ENCODE assay signal across 1 cellular context in genomic region chr7:130489140-130489967, GRCh38.
TF ChIP-seq lines count a peak whose summit lies in the region.

No MANE protein-coding gene starts in this region.

TF ChIP-seq in SK-N-SH, 30 proteins besides CTCF, POLR2A, EP300 and RAD21 (continued from another document):
- TF ChIP-seq, protein P1, sequence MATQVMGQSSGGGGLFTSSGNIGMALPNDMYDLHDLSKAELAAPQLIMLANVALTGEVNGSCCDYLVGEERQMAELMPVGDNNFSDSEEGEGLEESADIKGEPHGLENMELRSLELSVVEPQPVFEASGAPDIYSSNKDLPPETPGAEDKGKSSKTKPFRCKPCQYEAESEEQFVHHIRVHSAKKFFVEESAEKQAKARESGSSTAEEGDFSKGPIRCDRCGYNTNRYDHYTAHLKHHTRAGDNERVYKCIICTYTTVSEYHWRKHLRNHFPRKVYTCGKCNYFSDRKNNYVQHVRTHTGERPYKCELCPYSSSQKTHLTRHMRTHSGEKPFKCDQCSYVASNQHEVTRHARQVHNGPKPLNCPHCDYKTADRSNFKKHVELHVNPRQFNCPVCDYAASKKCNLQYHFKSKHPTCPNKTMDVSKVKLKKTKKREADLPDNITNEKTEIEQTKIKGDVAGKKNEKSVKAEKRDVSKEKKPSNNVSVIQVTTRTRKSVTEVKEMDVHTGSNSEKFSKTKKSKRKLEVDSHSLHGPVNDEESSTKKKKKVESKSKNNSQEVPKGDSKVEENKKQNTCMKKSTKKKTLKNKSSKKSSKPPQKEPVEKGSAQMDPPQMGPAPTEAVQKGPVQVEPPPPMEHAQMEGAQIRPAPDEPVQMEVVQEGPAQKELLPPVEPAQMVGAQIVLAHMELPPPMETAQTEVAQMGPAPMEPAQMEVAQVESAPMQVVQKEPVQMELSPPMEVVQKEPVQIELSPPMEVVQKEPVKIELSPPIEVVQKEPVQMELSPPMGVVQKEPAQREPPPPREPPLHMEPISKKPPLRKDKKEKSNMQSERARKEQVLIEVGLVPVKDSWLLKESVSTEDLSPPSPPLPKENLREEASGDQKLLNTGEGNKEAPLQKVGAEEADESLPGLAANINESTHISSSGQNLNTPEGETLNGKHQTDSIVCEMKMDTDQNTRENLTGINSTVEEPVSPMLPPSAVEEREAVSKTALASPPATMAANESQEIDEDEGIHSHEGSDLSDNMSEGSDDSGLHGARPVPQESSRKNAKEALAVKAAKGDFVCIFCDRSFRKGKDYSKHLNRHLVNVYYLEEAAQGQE (IDR thresholded peaks at IDR 0.05; ENCODE audit: low read depth, low read length) = no peak
- no peak for TF ChIP-seq GATA2 (CRISPR knock-in tag; IDR thresholded peaks at IDR 0.05)
- TF ChIP-seq MXI1 (IDR thresholded peaks at IDR 0.05; ENCODE audit: low read depth, low read length) = no peak
- TF ChIP-seq PBX3 (IDR thresholded peaks at IDR 0.05) = peak; percentile 94
- TF ChIP-seq YY1 (IDR thresholded peaks at IDR 0.05; ENCODE audit: low read depth) = peak; percentile 28; the same call in 1 of the 2 replicates
- TF ChIP-seq USF2 (IDR thresholded peaks at IDR 0.05; ENCODE audit: borderline replicate concordance, low read depth, low read length) = no peak
- TF ChIP-seq FOSL2 (IDR thresholded peaks at IDR 0.05; ENCODE audit: borderline replicate concordance, low read depth) = peak; percentile 91
- TF ChIP-seq FOXM1 (IDR thresholded peaks at IDR 0.05; ENCODE audit: low read depth) = peak; percentile 69
- peak; percentile 97 for TF ChIP-seq TEAD4 (IDR thresholded peaks at IDR 0.05; ENCODE audit: borderline replicate concordance, insufficient read depth)
TF ChIP-seq in SK-N-SH: peak in this region for 13.
